ENCODE assay signal across 11 cellular contexts in the genomic region with DNA sequence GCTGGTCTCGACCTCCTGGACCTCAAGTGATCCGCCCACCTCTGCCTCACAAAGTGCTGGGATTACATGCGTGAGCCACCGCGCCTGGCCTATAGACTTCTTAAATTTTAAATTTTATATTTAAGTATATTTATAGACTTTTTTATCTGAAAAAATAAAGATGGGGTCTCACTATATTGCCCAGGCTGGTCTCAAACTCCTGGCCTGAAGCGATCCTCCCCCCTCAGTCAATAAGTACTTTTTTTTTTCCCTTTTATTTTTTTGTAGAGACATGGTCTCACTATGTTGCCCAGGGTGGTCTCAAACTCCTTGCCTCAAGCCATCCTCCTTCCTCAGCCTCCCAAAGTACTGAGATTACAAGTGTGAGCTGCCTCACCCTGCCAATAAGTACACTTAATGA. TPM values are rescaled to one million over a fixed set of nuclear protein-coding genes. Genes with fewer than 3 reads are reported as not detected.
DNase-seq lines count a peak whose midpoint lies in the region; ATAC-seq and TF ChIP-seq lines count a peak whose summit lies in the region.
"Had no signal": no experiment of that assay in that cellular context is flagged by ENCODE, and none has a peak within 500 bp of the region (broad histone marks: within the 10 kb centered on the region; RNA-seq: fewer than 3 reads in every experiment).

No MANE protein-coding gene starts in this region.

- peaks cover 6 to 9% of the 10 kb centered on the region in 2 donors for H3K36me3 Mint-ChIP-seq in activated T-cell treated with anti-CD3 and anti-CD28 coated beads, Interleukin-2, amount 50 U/mL, for 72 hours (ENCODE audit: insufficient read depth in 2 of 2)

- intact Hi-C loops in ascending aorta (cut with DNase I) (loop anchor here (5.0 to 10.0 kb wide), 3 partner anchors 137 to 371 kb away; a partner anchor contains a TSS), right lobe of liver (cut with DNase I) (no loop called here)

- H3K4me1 Mint-ChIP-seq in activated T-cell treated with anti-CD3 and anti-CD28 coated beads, Interleukin-2, amount 50 U/mL, for 72 hours (ENCODE audit: low read depth): peaks cover 40% of the 10 kb centered on the region

- DNase-seq in activated T-cell treated with anti-CD3 and anti-CD28 coated beads, Interleukin-2, amount 50 U/mL, for 72 hours: no peak
- no peak for DNase-seq in activated T-cell treated with anti-CD3 and anti-CD28 coated beads for 4 hours
- no peak for DNase-seq in ascending aorta (ENCODE audit: low spot score in 2 of 2)
- DNase-seq in right lobe of liver: no peak
- DNase-seq in tibial nerve (ENCODE audit: low spot score in 2 of 2): no peak
- no peak for DNase-seq in NCI-H1048 (lab: John Stamatoyannopoulos, UW)
- DNase-seq: C1 segment of cervical spinal cord, head of caudate nucleus had no signal

- H3K4me1 ChIP-seq in ascending aorta: peaks cover 14 to 30% of the 10 kb centered on the region in 2 donors
- peaks cover 0 to 22% (median 0%) of the 10 kb centered on the region in 4 donors for H3K4me1 ChIP-seq in right lobe of liver
- H3K4me1 ChIP-seq in tibial nerve: peaks cover 0 to 49% (median 33%) of the 10 kb centered on the region in 4 donors

- no peak for ATAC-seq in activated T-cell treated with anti-CD3 and anti-CD28 coated beads, Interleukin-2, amount 50 U/mL, for 72 hours (replicated peaks in 1 of 2)
- ATAC-seq in right lobe of liver: no peak
- ATAC-seq in GM21825 (IDR thresholded peaks at IDR 0.05; ENCODE audit: unreplicated experiment): no peak
- ATAC-seq in HG03354 (IDR thresholded peaks at IDR 0.05; ENCODE audit: poor library complexity, severe bottlenecking, unreplicated experiment): no peak

- H3K4me3 ChIP-seq in ascending aorta: peak overlapping the region; percentile 62 to 83
- peak overlapping the region in 1 of 3 donors; percentile 95 for H3K4me3 ChIP-seq in right lobe of liver
- H3K4me3 ChIP-seq in tibial nerve: peak overlapping the region in 2 of 4 donors; percentile 83 to 96

- TF ChIP-seq CTCF in ascending aorta (IDR thresholded peaks at IDR 0.05) (no peak), right lobe of liver (IDR thresholded peaks at IDR 0.05) (no peak), tibial nerve (IDR thresholded peaks at IDR 0.05) (no peak)

- H3K4me3 Mint-ChIP-seq in activated T-cell treated with anti-CD3 and anti-CD28 coated beads, Interleukin-2, amount 50 U/mL, for 72 hours: peak overlapping the region; percentile 86 to 97

- H3K36me3 ChIP-seq in ascending aorta (peaks cover 11 to 17% of the 10 kb centered on the region in 2 donors), right lobe of liver (peaks cover 0 to 12% (median 4%) of the 10 kb centered on the region in 4 donors), tibial nerve (peaks cover 0 to 13% (median 7%) of the 10 kb centered on the region in 3 donors)

- peak overlapping the region; percentile 31 for H3K27ac Mint-ChIP-seq in activated T-cell treated with anti-CD3 and anti-CD28 coated beads, Interleukin-2, amount 50 U/mL, for 72 hours

- no peaks in the 10 kb centered on the region for H3K9me3 Mint-ChIP-seq in activated T-cell treated with anti-CD3 and anti-CD28 coated beads, Interleukin-2, amount 50 U/mL, for 72 hours

- 85% methylated on average over 6 of the region's 6 CpGs for WGBS in right lobe of liver (ENCODE audit: insufficient coverage, low coverage, low lambda C conversion rate, missing lambda C conversion rate)
- WGBS in tibial nerve, 2 donors: 84 to 86% methylated on average over 6 of the region's 6 CpGs

- no peak for TF ChIP-seq EP300 in tibial nerve (IDR thresholded peaks at IDR 0.05)

- H3K27ac ChIP-seq in ascending aorta (peak overlapping the region; percentile 98 to 99), right lobe of liver (peak overlapping the region in 2 of 3 donors; percentile 97), tibial nerve (peak overlapping the region; percentile 95 to 100 (median 99))

- no peaks in the 10 kb centered on the region for H3K27me3 Mint-ChIP-seq in activated T-cell treated with anti-CD3 and anti-CD28 coated beads, Interleukin-2, amount 50 U/mL, for 72 hours (ENCODE audit: low read depth)

- TF ChIP-seq POLR2A in right lobe of liver (IDR thresholded peaks at IDR 0.05) (no peak), tibial nerve (IDR thresholded peaks at IDR 0.05) (no peak)

- H3K9me3 ChIP-seq in ascending aorta (no peaks in the 10 kb centered on the region), right lobe of liver (no peaks in the 10 kb centered on the region), tibial nerve (no peaks in the 10 kb centered on the region)

- H3K27me3 ChIP-seq in ascending aorta: no peaks in the 10 kb centered on the region
- H3K27me3 ChIP-seq in right lobe of liver: no peaks in the 10 kb centered on the region
- H3K27me3 ChIP-seq in tibial nerve: no peaks in the 10 kb centered on the region

RNA-seq across cellular contexts. Expression of a gene that starts 1.9 kb away (rescaled TPM):
- 10 to 100 TPM; 12.9 to 16.9 TPM for total RNA-seq in activated T-cell treated with anti-CD3 and anti-CD28 coated beads, Interleukin-2, amount 50 U/mL, for 72 hours
- total RNA-seq in ascending aorta (39.7 TPM), right lobe of liver (10 to 100 TPM in 1 of 6 experiments, 1 to 10 TPM in 5; 3.7 to 11.7 (median 6.2) TPM), tibial nerve (10 to 100 TPM; 18.9 to 22.2 (median 20.4) TPM)

RNA-seq across cellular contexts. Expression of a gene that starts 10.8 kb away (rescaled TPM):
- total RNA-seq in activated T-cell treated with anti-CD3 and anti-CD28 coated beads, Interleukin-2, amount 50 U/mL, for 72 hours: 1 to 10 TPM; 3.4 to 3.7 TPM
- total RNA-seq in ascending aorta (3.3 TPM), right lobe of liver (under 1 TPM; 0.37 to 0.99 (median 0.60) TPM), tibial nerve (100 to 1,000 TPM; 454 to 667 (median 548) TPM)

RNA-seq across cellular contexts. Expression of a gene that starts 20.2 kb away (rescaled TPM):
- 10 to 100 TPM; 12.6 to 16.3 TPM for total RNA-seq in activated T-cell treated with anti-CD3 and anti-CD28 coated beads, Interleukin-2, amount 50 U/mL, for 72 hours
- total RNA-seq in ascending aorta (36.9 TPM), right lobe of liver (10 to 100 TPM in 1 of 6 experiments, 1 to 10 TPM in 5; 5.2 to 10.1 (median 7.4) TPM), tibial nerve (10 to 100 TPM; 15.6 to 23.4 (median 19.9) TPM)

RNA-seq across cellular contexts. Expression of a gene that starts 34.0 kb away (rescaled TPM):
- under 1 TPM in 1 of 2 donors, not detected in 1; 0.12 TPM for total RNA-seq in activated T-cell treated with anti-CD3 and anti-CD28 coated beads, Interleukin-2, amount 50 U/mL, for 72 hours
- total RNA-seq in ascending aorta (not detected), right lobe of liver (under 1 TPM in 1 of 6 experiments, not detected in 5; 0.15 TPM), tibial nerve (under 1 TPM in 2 of 4 donors, not detected in 2; 0.39 to 0.60 TPM)
- total RNA-seq: skeletal muscle tissue had no signal

RNA-seq across cellular contexts. Expression of a gene that starts 41.6 kb away (rescaled TPM):
- total RNA-seq in activated T-cell treated with anti-CD3 and anti-CD28 coated beads, Interleukin-2, amount 50 U/mL, for 72 hours: 10 to 100 TPM; 40.7 to 51.0 TPM
- total RNA-seq in ascending aorta: 295 TPM
- 100 to 1,000 TPM; 127 to 326 (median 146) TPM for total RNA-seq in right lobe of liver
- 100 to 1,000 TPM; 219 to 299 (median 244) TPM for total RNA-seq in tibial nerve

Comparison
In these comparisons a context has a peak if more than half of its experiments do, and no peak if none do; other contexts are left out.
1. RNA of a gene that starts 10.8 kb away (total RNA-seq): 454 to 667 TPM in tibial nerve; 3.4 to 3.7 TPM in activated T-cell treated with anti-CD3 and anti-CD28 coated beads, Interleukin-2, amount 50 U/mL, for 72 hours, 3.3 TPM in ascending aorta (single experiment) and 0.37 to 0.99 TPM in right lobe of liver; every median in the first group is over 10 times any median in the second.
2. Peak in every context shown above with its lines, with median percentiles within 50 percentile points of each other: H3K27ac ChIP-seq.